ENCODE assay signal across 1 cellular context in the genomic region with DNA sequence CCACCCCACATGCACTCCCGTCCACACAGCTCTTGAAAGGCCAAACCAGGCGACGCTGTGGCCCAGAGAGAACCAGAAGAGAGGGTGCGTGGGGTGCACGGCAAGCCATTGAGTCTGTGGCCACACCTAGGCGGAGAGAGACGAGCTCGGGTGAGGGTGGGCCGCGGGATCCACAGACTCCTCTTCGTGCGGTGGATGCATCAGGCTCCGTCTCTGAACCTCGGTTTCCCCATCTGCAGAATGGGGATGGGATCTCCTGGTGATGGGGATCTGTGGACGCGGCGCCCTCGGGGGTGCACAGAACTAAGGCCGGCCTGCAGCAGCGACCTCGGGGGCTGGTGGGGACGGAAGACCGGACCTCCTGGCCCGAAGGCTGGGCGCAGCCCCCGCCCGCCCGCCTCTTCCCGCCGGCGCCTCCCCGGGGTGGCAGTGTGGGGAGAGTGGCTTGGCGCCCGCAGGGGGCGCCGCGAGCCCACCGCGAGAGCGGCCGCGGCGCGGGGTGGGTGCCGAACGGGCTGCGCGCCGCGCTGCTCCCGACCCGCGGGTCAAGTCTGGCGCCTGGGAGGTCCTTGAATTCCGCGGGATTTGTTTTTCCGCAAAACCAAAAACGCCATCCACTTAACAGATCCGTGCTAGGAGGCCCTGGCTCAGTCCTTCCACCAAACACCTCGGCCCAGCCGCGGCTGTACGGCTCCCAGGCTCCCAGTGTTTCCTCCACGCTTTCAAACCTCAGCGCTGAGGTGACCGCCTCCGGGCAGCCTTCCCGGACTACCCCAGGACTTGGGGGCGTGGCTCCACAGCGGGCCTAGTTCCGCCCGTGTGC.
A peak's percentile ranks its signal among the peaks of the same experiment; 100 is the strongest.
TF ChIP-seq lines count a peak whose summit lies in the region.

No MANE protein-coding gene starts in this region.

TF ChIP-seq in HepG2, 621 proteins besides CTCF, POLR2A, EP300 and RAD21 (continued from another document):
- TF ChIP-seq ZNF687 (CRISPR knock-in tag; IDR thresholded peaks at IDR 0.05) (peak; percentile 50), ZNF354B (CRISPR knock-in tag; IDR thresholded peaks at IDR 0.05) (no peak), REL (CRISPR knock-in tag; conservative IDR thresholded peaks at IDR 0.05) (no peak), MEF2D (CRISPR knock-in tag; IDR thresholded peaks at IDR 0.05) (no peak), STAG1 (CRISPR knock-in tag; IDR thresholded peaks at IDR 0.05) (peak; percentile 56), TP53 (CRISPR knock-in tag; conservative IDR thresholded peaks at IDR 0.05) (no peak), MXD3 (CRISPR knock-in tag; IDR thresholded peaks at IDR 0.05) (0 out of 2 replicates have a peak, but pooled peaks have one; percentile 53), ZSCAN21 (CRISPR knock-in tag; IDR thresholded peaks at IDR 0.05; ENCODE audit: borderline replicate concordance) (0 out of 2 replicates have a peak, but pooled peaks have one; percentile 24), ZNF510 (CRISPR knock-in tag; IDR thresholded peaks at IDR 0.05; ENCODE audit: low read depth) (no peak), GTF2F1 (IDR thresholded peaks at IDR 0.05; ENCODE audit: low read length) (no peak), ZNF563 (CRISPR knock-in tag; IDR thresholded peaks at IDR 0.05) (peak; percentile 64; the same call in 1 of the 2 replicates), ZNF383 (CRISPR knock-in tag; IDR thresholded peaks at IDR 0.05; ENCODE audit: borderline replicate concordance) (no peak), ATF1 (CRISPR knock-in tag; IDR thresholded peaks at IDR 0.05) (no peak), SP140L (CRISPR knock-in tag; IDR thresholded peaks at IDR 0.05; ENCODE audit: borderline replicate concordance) (no peak), KIAA2018 (CRISPR knock-in tag; IDR thresholded peaks at IDR 0.05; ENCODE audit: borderline replicate concordance) (no peak), ZNF629 (CRISPR knock-in tag; conservative IDR thresholded peaks at IDR 0.05) (peak; percentile 98), ZNF256 (CRISPR knock-in tag; conservative IDR thresholded peaks at IDR 0.05) (no peak), ZSCAN29 (CRISPR knock-in tag; conservative IDR thresholded peaks at IDR 0.05) (peak; percentile 52; the same call in 1 of the 2 replicates), ZNF83 (CRISPR knock-in tag; IDR thresholded peaks at IDR 0.05; ENCODE audit: borderline replicate concordance) (no peak), ZNF770 (CRISPR knock-in tag; IDR thresholded peaks at IDR 0.05) (0 out of 2 replicates have a peak, but pooled peaks have one; percentile 20), NFAT5 (CRISPR knock-in tag; IDR thresholded peaks at IDR 0.05) (0 out of 2 replicates have a peak, but pooled peaks have one; percentile 17), NR2C2 (CRISPR knock-in tag; IDR thresholded peaks at IDR 0.05; ENCODE audit: borderline replicate concordance) (0 out of 2 replicates have a peak, but pooled peaks have one; percentile 25), TBX3 (IDR thresholded peaks at IDR 0.05; ENCODE audit: borderline replicate concordance) (no peak), ZNF564 (CRISPR knock-in tag; IDR thresholded peaks at IDR 0.05) (0 out of 2 replicates have a peak, but pooled peaks have one; percentile 33)
- TF ChIP-seq, protein P1, sequence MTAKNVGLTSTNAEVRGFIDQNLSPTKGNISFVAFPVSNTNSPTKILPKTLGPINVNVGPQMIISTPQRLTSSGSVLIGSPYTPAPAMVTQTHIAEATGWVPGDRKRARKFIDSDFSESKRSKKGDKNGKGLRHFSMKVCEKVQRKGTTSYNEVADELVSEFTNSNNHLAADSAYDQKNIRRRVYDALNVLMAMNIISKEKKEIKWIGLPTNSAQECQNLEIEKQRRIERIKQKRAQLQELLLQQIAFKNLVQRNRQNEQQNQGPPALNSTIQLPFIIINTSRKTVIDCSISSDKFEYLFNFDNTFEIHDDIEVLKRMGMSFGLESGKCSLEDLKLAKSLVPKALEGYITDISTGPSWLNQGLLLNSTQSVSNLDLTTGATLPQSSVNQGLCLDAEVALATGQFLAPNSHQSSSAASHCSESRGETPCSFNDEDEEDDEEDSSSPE (CRISPR knock-in tag; IDR thresholded peaks at IDR 0.05), result 0 out of 2 replicates have a peak, but pooled peaks have one; percentile 18
